ENCODE assay signal across 1 cellular context in the genomic region with DNA sequence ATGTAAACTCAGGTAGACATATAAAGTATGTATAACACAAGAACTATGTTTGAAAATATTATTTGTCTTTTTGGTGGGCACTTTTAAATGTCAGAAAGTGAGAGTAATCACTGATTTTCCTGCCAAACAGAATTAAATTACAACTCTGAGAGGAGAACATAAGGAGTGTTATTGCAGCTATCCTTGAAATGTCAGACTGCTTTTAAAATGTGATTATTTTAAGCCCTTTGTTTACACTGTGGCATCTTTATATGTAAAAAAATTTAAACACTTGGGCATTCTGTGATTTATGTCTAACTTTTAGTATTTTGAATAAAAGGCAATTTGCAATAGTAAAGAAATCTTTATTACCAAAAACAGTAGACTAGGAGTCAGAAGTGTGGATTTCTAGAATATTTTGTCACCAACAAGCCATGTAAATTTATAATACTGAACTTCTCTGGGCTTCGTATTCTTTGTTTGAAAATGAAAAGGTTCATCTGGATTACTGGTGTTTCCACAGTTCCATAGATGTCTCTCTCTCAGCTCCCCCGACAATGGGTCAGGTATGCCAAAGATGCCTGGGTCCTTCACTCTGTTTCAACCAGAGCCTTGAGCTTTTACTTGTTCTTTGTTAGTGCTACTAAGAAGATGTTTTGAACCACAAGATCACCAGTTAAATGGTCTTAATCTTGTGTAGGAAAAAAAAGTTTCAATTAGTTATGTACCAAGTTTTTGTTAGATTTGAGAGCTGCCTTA.
TF ChIP-seq lines count a peak whose summit lies in the region.

No MANE protein-coding gene starts in this region.

TF ChIP-seq in GM23338, 12 proteins besides CTCF, POLR2A, EP300 and RAD21:
- TF ChIP-seq, protein P1, sequence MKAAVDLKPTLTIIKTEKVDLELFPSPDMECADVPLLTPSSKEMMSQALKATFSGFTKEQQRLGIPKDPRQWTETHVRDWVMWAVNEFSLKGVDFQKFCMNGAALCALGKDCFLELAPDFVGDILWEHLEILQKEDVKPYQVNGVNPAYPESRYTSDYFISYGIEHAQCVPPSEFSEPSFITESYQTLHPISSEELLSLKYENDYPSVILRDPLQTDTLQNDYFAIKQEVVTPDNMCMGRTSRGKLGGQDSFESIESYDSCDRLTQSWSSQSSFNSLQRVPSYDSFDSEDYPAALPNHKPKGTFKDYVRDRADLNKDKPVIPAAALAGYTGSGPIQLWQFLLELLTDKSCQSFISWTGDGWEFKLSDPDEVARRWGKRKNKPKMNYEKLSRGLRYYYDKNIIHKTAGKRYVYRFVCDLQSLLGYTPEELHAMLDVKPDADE (IDR thresholded peaks at IDR 0.05) = no peak
- no peak for TF ChIP-seq JUNB (IDR thresholded peaks at IDR 0.05; ENCODE audit: unreplicated experiment)
TF ChIP-seq in GM23338: peak in this region for 0.
